In genomic region chr9:73020877-73021276, GRCh38 we compare ENCODE assay signal across 14 cellular contexts.
DNase-seq lines count a peak whose midpoint lies in the region; ATAC-seq and TF ChIP-seq lines count a peak whose summit lies in the region.
"Had no signal": no experiment of that assay in that cellular context is flagged by ENCODE, and none has a peak within 500 bp of the region (broad histone marks: within the 10 kb centered on the region; RNA-seq: fewer than 3 reads in every experiment).

No MANE protein-coding gene starts in this region.

- H4K20me1 ChIP-seq in Loucy (ENCODE audit: insufficient read depth, low read length, poor library complexity, severe bottlenecking) (no peaks in the 10 kb centered on the region), fibroblast of lung (ENCODE audit: control insufficient read depth, extremely low read depth, insufficient read depth, low read length) (no peaks in the 10 kb centered on the region)

- no peak overlapping the region for H3K27ac ChIP-seq in fibroblast of lung (ENCODE audit: insufficient read depth, low read length)

- no peaks in the 10 kb centered on the region for H3K79me2 ChIP-seq in Loucy (ENCODE audit: insufficient read depth, low read length)
- H3K79me2 ChIP-seq in fibroblast of lung (ENCODE audit: control insufficient read depth, insufficient read depth, low read length), result no peaks in the 10 kb centered on the region

- H3K4me3 ChIP-seq in Loucy (ENCODE audit: low read length, poor library complexity, severe bottlenecking) (no peak overlapping the region), fibroblast of lung (replicated peaks in 1 of 4; ENCODE audit: control extremely low read depth in 1 of 4, insufficient read depth in 1 of 4, low read depth in 3 of 4, low read length in 4 of 4) (no peak overlapping the region)
- H3K4me3 ChIP-seq: GM23338 had no signal

- H3K27me3 ChIP-seq in Loucy (ENCODE audit: insufficient read depth, low read length, poor library complexity, severe bottlenecking) (no peaks in the 10 kb centered on the region), fibroblast of lung (ENCODE audit: control insufficient read depth, insufficient read depth, low read length) (no peaks in the 10 kb centered on the region)

- no peaks in the 10 kb centered on the region for H3F3A ChIP-seq in Loucy (ENCODE audit: low read depth)

- ATAC-seq in GM19351 (IDR thresholded peaks at IDR 0.05; ENCODE audit: unreplicated experiment), result no peak
- ATAC-seq in GM18867 (IDR thresholded peaks at IDR 0.05; ENCODE audit: unreplicated experiment), result no peak
- ATAC-seq in HG03025 (IDR thresholded peaks at IDR 0.05; ENCODE audit: low FRiP score, unreplicated experiment), result no peak
- ATAC-seq: GM23338 had no signal

- no peaks in the 10 kb centered on the region for H3K9me2 ChIP-seq in Loucy (replicated peaks; ENCODE audit: low read depth, low read length)

- DNase-seq in dermis blood vessel endothelial cell (peak; percentile 45), fibroblast of lung (ENCODE audit: low read depth in 2 of 2) (no peak), T-helper 2 cell (no peak)
- DNase-seq: Caco-2; CD8-positive, alpha-beta memory T cell; DMS53; GF-D8; H9; IMR-90 had no signal

- H3K36me3 ChIP-seq in Loucy (ENCODE audit: insufficient read depth, low read length) (no peaks in the 10 kb centered on the region), fibroblast of lung (ENCODE audit: control insufficient read depth, insufficient read depth, low read length) (no peaks in the 10 kb centered on the region)

- H3K9ac ChIP-seq in Loucy (ENCODE audit: low read depth, low read length, poor library complexity, severe bottlenecking) (no peak overlapping the region), fibroblast of lung (ENCODE audit: insufficient read depth, low read length) (no peak overlapping the region)

- TF ChIP-seq CTCF in Loucy (conservative IDR thresholded peaks at IDR 0.05; ENCODE audit: low read length), result no peak
- no peak for TF ChIP-seq CTCF in fibroblast of lung (conservative IDR thresholded peaks at IDR 0.05 in 1 of 2, IDR thresholded peaks at IDR 0.05 in 1 of 2; ENCODE audit: low read depth in 1 of 2, low read length in 2 of 2)

- H3K9me3 ChIP-seq in Loucy (ENCODE audit: insufficient read depth, low read depth, low read length), result peaks cover 6% of the 10 kb centered on the region
- H3K9me3 ChIP-seq in fibroblast of lung (ENCODE audit: control insufficient read depth, insufficient read depth, low read depth, low read length), result no peaks in the 10 kb centered on the region
- H3K9me3 ChIP-seq: Caco-2 had no signal

- H3K4me2 ChIP-seq in Loucy (ENCODE audit: low read depth, low read length, poor library complexity, severe bottlenecking) (no peak overlapping the region), fibroblast of lung (ENCODE audit: extremely low read depth, insufficient read depth, low read length) (no peak overlapping the region)
- H3K4me2 ChIP-seq: GM23338 had no signal

- peaks cover 10% of the 10 kb centered on the region for H3K4me1 ChIP-seq in Loucy (ENCODE audit: insufficient read depth, low read length, poor library complexity, severe bottlenecking)
- H3K4me1 ChIP-seq in fibroblast of lung (ENCODE audit: control insufficient read depth, extremely low read depth, insufficient read depth, low read length), result no peaks in the 10 kb centered on the region
- H3K4me1 ChIP-seq: Caco-2 had no signal

- H2AFZ ChIP-seq in Loucy (ENCODE audit: low read length) (peak overlapping the region; percentile 62), fibroblast of lung (ENCODE audit: low read length) (peak overlapping the region; percentile 12)
- H2AFZ ChIP-seq: GM23338 had no signal
